Comparison of ENCODE assay signal across 1 cellular context in genomic region chr1:32650752-32651460, GRCh38.
TF ChIP-seq lines count a peak whose summit lies in the region.

RBBP4 (plus strand) TSS chr1:32651208; CDS start chr1:32651307, 99 bp downstream.

TF ChIP-seq in H1, 55 proteins besides CTCF, POLR2A, EP300 and RAD21 (continued from another document):
- TF ChIP-seq CHD1 (IDR thresholded peaks at IDR 0.05; ENCODE audit: low read depth, low read length) (peak; percentile 87), KDM1A (IDR thresholded peaks at IDR 0.05; ENCODE audit: borderline replicate concordance, low read length) (no peak), ZNF274 (IDR thresholded peaks at IDR 0.05; ENCODE audit: borderline replicate concordance, extremely low read depth, low read length) (no peak), E2F6 (IDR thresholded peaks at IDR 0.05) (peak; percentile 95), SAP30 (IDR thresholded peaks at IDR 0.05; ENCODE audit: insufficient read depth, insufficient replicate concordance, low read length) (no peak), BRCA1 (IDR thresholded peaks at IDR 0.05; ENCODE audit: low read depth, low read length) (no peak), HDAC6 (IDR thresholded peaks at IDR 0.05; ENCODE audit: low read depth, low read length) (no peak), USF2 (IDR thresholded peaks at IDR 0.05; ENCODE audit: low read length) (peak; percentile 76), BCL11A (IDR thresholded peaks at IDR 0.05; ENCODE audit: low read depth in 2 of 2, low read length in 2 of 2) (no peak), KDM5A (IDR thresholded peaks at IDR 0.05; ENCODE audit: low read length) (no peak), SIX5 (IDR thresholded peaks at IDR 0.05; ENCODE audit: low read depth, low read length) (no peak), PHF8 (conservative IDR thresholded peaks at IDR 0.05; ENCODE audit: low read depth, low read length) (peak; percentile 84), SIN3A (conservative IDR thresholded peaks at IDR 0.05 in 1 of 2, IDR thresholded peaks at IDR 0.05 in 1 of 2; ENCODE audit: low read depth in 1 of 2, low read length in 2 of 2) (peak in 1 of 2 experiments; percentile 15; a peak in 1 of 4 replicates), ASH2L (IDR thresholded peaks at IDR 0.05; ENCODE audit: low read length) (peak; percentile 78), JUND (IDR thresholded peaks at IDR 0.05; ENCODE audit: low read length) (0 out of 2 replicates have a peak, but pooled peaks have one; percentile 3), EGR1 (IDR thresholded peaks at IDR 0.05; ENCODE audit: borderline replicate concordance, low read depth, low read length) (no peak), MAX (IDR thresholded peaks at IDR 0.05) (peak; percentile 95), ATF3 (IDR thresholded peaks at IDR 0.05; ENCODE audit: insufficient read depth, low read depth, low read length) (no peak), SP4 (IDR thresholded peaks at IDR 0.05; ENCODE audit: low read length) (peak; percentile 41), SP2 (IDR thresholded peaks at IDR 0.05; ENCODE audit: low read length) (peak; percentile 42; the same call in 1 of the 2 replicates), GABPA (IDR thresholded peaks at IDR 0.05; ENCODE audit: borderline replicate concordance, insufficient read depth, low read length) (no peak), POU5F1 (IDR thresholded peaks at IDR 0.05; ENCODE audit: low read depth, low read length) (no peak), GTF2F1 (IDR thresholded peaks at IDR 0.05; ENCODE audit: borderline replicate concordance, low read depth, low read length) (no peak), RNF2 (IDR thresholded peaks at IDR 0.05; ENCODE audit: borderline replicate concordance, low read depth, low read length, missing control alignments, poor library complexity, severe bottlenecking) (no peak), ATF2 (IDR thresholded peaks at IDR 0.05; ENCODE audit: low read length) (no peak; the same call in 1 of the 2 replicates), TAF7 (optimal IDR thresholded peaks at IDR 0.05; ENCODE audit: borderline replicate concordance, low read depth, low read length) (peak; percentile 75), CHD7 (IDR thresholded peaks at IDR 0.05; ENCODE audit: insufficient replicate concordance, low read length) (no peak), SIRT6 (IDR thresholded peaks at IDR 0.05; ENCODE audit: low read length) (no peak), NANOG (IDR thresholded peaks at IDR 0.05; ENCODE audit: insufficient read depth, low read depth, low read length, poor library complexity, severe bottlenecking) (no peak), TEAD4 (IDR thresholded peaks at IDR 0.05; ENCODE audit: low read depth, low read length) (peak; percentile 22; the same call in 1 of the 2 replicates), CTBP2 (IDR thresholded peaks at IDR 0.05; ENCODE audit: borderline replicate concordance, insufficient read depth, insufficient read length, low read length) (no peak), SUZ12 (IDR thresholded peaks at IDR 0.05; ENCODE audit: low read length) (no peak), CBX5 (IDR thresholded peaks at IDR 0.05; ENCODE audit: low read depth, low read length) (no peak), BACH1 (IDR thresholded peaks at IDR 0.05; ENCODE audit: low read length) (peak; percentile 26; the same call in 1 of the 2 replicates), CHD2 (IDR thresholded peaks at IDR 0.05; ENCODE audit: low read length) (peak; percentile 82), FOSL1 (IDR thresholded peaks at IDR 0.05; ENCODE audit: insufficient read depth, low read depth, low read length) (0 out of 2 replicates have a peak, but pooled peaks have one; percentile 51), YY1 (IDR thresholded peaks at IDR 0.05; ENCODE audit: low read depth, low read length) (peak; percentile 93), KDM4A (IDR thresholded peaks at IDR 0.05; ENCODE audit: low read depth, low read length, severe bottlenecking) (peak; percentile 31), MAFK (IDR thresholded peaks at IDR 0.05; ENCODE audit: low read depth, low read length) (no peak), TAF1 (IDR thresholded peaks at IDR 0.05; ENCODE audit: low read depth, low read length) (peak; percentile 73), RXRA (IDR thresholded peaks at IDR 0.05; ENCODE audit: insufficient read depth, low read depth, low read length) (no peak), POLR2AphosphoS5 (IDR thresholded peaks at IDR 0.05; ENCODE audit: low read depth, low read length) (peak; percentile 81), RBBP5 (IDR thresholded peaks at IDR 0.05; ENCODE audit: borderline replicate concordance, low read depth, low read length) (no peak)
